Comparison of ENCODE assay signal across 17 cellular contexts in the genomic region with DNA sequence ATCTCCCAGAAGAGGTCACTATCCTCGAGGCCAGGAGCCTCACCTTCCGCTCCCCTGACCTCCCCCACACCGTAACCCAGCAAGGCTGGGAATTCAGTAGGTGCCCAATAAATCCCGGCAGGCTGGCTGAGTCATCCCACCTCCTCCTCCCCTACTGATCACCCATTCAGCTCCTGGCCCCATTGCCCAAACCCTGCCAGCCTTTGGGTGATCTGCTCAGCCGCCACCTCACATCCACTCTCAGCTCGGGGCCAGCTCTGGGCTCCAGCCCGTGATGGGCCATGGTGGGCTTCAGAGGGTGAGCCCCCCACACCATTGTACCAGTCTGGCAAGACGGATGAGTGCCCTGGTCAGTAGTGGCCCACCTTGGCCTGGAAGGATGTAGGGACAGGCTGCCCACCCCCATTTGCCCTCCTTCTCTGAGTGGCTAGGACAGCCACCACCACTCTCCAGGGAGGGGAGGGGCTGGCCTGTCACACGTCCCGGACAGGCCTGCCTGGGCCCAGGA. TPM values are rescaled to one million over a fixed set of nuclear protein-coding genes. Genes with fewer than 3 reads are reported as not detected.
DNase-seq lines count a peak whose midpoint lies in the region; ATAC-seq and TF ChIP-seq lines count a peak whose summit lies in the region.
"Had no signal": no experiment of that assay in that cellular context is flagged by ENCODE, and none has a peak within 500 bp of the region (broad histone marks: within the 10 kb centered on the region; RNA-seq: fewer than 3 reads in every experiment).

No MANE protein-coding gene starts in this region.

- no peak overlapping the region for H3K4me3 Mint-ChIP-seq in chondrocyte (ENCODE audit: unreplicated experiment)
- H3K4me3 Mint-ChIP-seq: CD4-positive, CD25-positive, alpha-beta regulatory T cell had no signal

- intact Hi-C loops in Right ventricle myocardium superior (cut with DNase I), result no loop called here
- intact Hi-C loops in left cardiac atrium (cut with DNase I), result no loop called here
- intact Hi-C loops in lower lobe of right lung (cut with DNase I), result no loop called here
- intact Hi-C loops in aorta (cut with DNase I), result no loop called here

- H3K4me3 ChIP-seq in lower lobe of right lung (no peak overlapping the region), aorta (ENCODE audit: low read length in 2 of 2) (no peak overlapping the region)
- H3K4me3 ChIP-seq: BLaER1 treated with 17β-estradiol and CSF1 and Interleukin-3, amounts not matched to agents 10 nM and 100 nM; GM23248 had no signal

- H3K4me1 ChIP-seq in lower lobe of right lung (no peaks in the 10 kb centered on the region), aorta (ENCODE audit: control insufficient read depth in 1 of 2, insufficient read depth in 2 of 2, low read length in 2 of 2) (no peaks in the 10 kb centered on the region)

- peak; percentile 18 for DNase-seq in Right ventricle myocardium superior
- DNase-seq in left cardiac atrium, result no peak
- DNase-seq in chondrocyte (ENCODE audit: low spot score), result peak; percentile 63
- peak; percentile 26 for DNase-seq in lower lobe of right lung
- peak; percentile 38 to 39 for DNase-seq in aorta
- DNase-seq in ureter (ENCODE audit: low spot score), result no peak
- no peak for DNase-seq in GM20000 (ENCODE audit: low spot score)
- DNase-seq in HuH-7.5 (ENCODE audit: low spot score), result no peak
- DNase-seq: ACHN; CD4-positive, CD25-positive, alpha-beta regulatory T cell; DMS 273 treated with DMSO at 0.1 percent for 48 hours; GM23248; H7 had no signal

- no peaks in the 10 kb centered on the region for H3K4me1 Mint-ChIP-seq in chondrocyte (ENCODE audit: low read depth)

- TF ChIP-seq CTCF in chondrocyte (IDR thresholded peaks at IDR 0.05) (no peak), lower lobe of right lung (IDR thresholded peaks at IDR 0.05) (no peak), GM20000 (IDR thresholded peaks at IDR 0.05; ENCODE audit: extremely low read depth, missing control alignments) (no peak)

- ATAC-seq in Right ventricle myocardium superior (ENCODE audit: poor library complexity) (no peak), left cardiac atrium (no peak), lower lobe of right lung (no peak), aorta (ENCODE audit: low FRiP score) (no peak)

- no peak overlapping the region for H3K27ac Mint-ChIP-seq in chondrocyte (ENCODE audit: unreplicated experiment)
- H3K27ac Mint-ChIP-seq: CD4-positive, CD25-positive, alpha-beta regulatory T cell had no signal

- WGBS in aorta, 2 donors, result 70 to 72% methylated on average over 10 of the region's 10 CpGs

- H3K36me3 ChIP-seq in lower lobe of right lung, result no peaks in the 10 kb centered on the region
- H3K36me3 ChIP-seq in aorta (ENCODE audit: control insufficient read depth in 1 of 2, insufficient read depth in 2 of 2, low read length in 1 of 2), result no peaks in the 10 kb centered on the region
- H3K36me3 ChIP-seq: BLaER1 treated with 17β-estradiol and CSF1 and Interleukin-3, amounts not matched to agents 10 nM and 100 nM had no signal

- peaks cover 3% of the 10 kb centered on the region for H3K9me3 Mint-ChIP-seq in chondrocyte (ENCODE audit: low read depth)

- H3K36me3 Mint-ChIP-seq in chondrocyte (ENCODE audit: low read depth), result peaks cover 2% of the 10 kb centered on the region
- H3K36me3 Mint-ChIP-seq: CD4-positive, CD25-positive, alpha-beta regulatory T cell had no signal

- peaks cover 39% of the 10 kb centered on the region for H3K27me3 Mint-ChIP-seq in chondrocyte (ENCODE audit: low read depth)

- H3K9me3 ChIP-seq in lower lobe of right lung (no peaks in the 10 kb centered on the region), aorta (ENCODE audit: control insufficient read depth, low read length) (no peaks in the 10 kb centered on the region)
- H3K9me3 ChIP-seq: BLaER1 treated with 17β-estradiol and CSF1 and Interleukin-3, amounts not matched to agents 10 nM and 100 nM had no signal

- H3K27ac ChIP-seq in lower lobe of right lung (no peak overlapping the region), aorta (ENCODE audit: low read depth in 1 of 2, low read length in 2 of 2) (no peak overlapping the region)
- H3K27ac ChIP-seq: BLaER1 treated with 17β-estradiol and CSF1 and Interleukin-3, amounts not matched to agents 10 nM and 100 nM; GM23248 had no signal

- no peaks in the 10 kb centered on the region for H3K27me3 ChIP-seq in lower lobe of right lung (ENCODE audit: low read depth)
- no peaks in the 10 kb centered on the region for H3K27me3 ChIP-seq in aorta (ENCODE audit: control insufficient read depth in 1 of 2, insufficient read depth in 2 of 2, low read length in 1 of 2)
- H3K27me3 ChIP-seq: BLaER1 treated with 17β-estradiol and CSF1 and Interleukin-3, amounts not matched to agents 10 nM and 100 nM had no signal

RNA-seq across cellular contexts. Expression of a gene that starts 8.2 kb away (rescaled TPM):
- total RNA-seq in Right ventricle myocardium superior (not detected), left cardiac atrium (not detected), chondrocyte (not detected in 3 replicates), lower lobe of right lung (not detected), aorta (not detected), ureter (0.60 TPM)
- under 1 TPM in 1 of 2 donors, not detected in 1; 0.25 TPM for polyA plus RNA-seq in aorta
- total RNA-seq: A172, GM23248, H7 had no signal
- polyA plus RNA-seq: CD4-positive, CD25-positive, alpha-beta regulatory T cell; GM23248 had no signal

RNA-seq across cellular contexts. Expression of a gene that starts 8.7 kb away (rescaled TPM):
- total RNA-seq in Right ventricle myocardium superior (33.4 TPM), left cardiac atrium (10 to 100 TPM; 33.5 to 39.7 TPM), chondrocyte (0.41 TPM in 1 of 3 replicates, not detected in the others), lower lobe of right lung (51.0 TPM), aorta (10 to 100 TPM in 1 of 2 donors, 1 to 10 TPM in 1; 6.2 to 11.5 TPM), ureter (63.0 TPM)
- polyA plus RNA-seq in aorta, result 1 to 10 TPM in 1 of 2 donors, under 1 TPM in 1; 0.67 to 5.4 TPM
- total RNA-seq: Daoy, GM23248, HT1080 had no signal
- polyA plus RNA-seq: GM23248 had no signal

RNA-seq across cellular contexts. Expression of a gene that starts 35.5 kb away (rescaled TPM):
- total RNA-seq in Right ventricle myocardium superior (36.2 TPM), left cardiac atrium (10 to 100 TPM; 34.9 to 45.7 TPM), chondrocyte (44.1 to 55.2 TPM (median 52.2 TPM) in 3 replicates), lower lobe of right lung (38.8 TPM), aorta (10 to 100 TPM; 35.2 to 44.3 TPM), ureter (41.6 TPM)
- polyA plus RNA-seq in aorta, result 10 to 100 TPM; 42.9 to 64.4 TPM

RNA-seq across cellular contexts. Expression of a gene that starts 59.0 kb away (rescaled TPM):
- total RNA-seq in Right ventricle myocardium superior, result 457 TPM
- total RNA-seq in left cardiac atrium, result 100 to 1,000 TPM; 699 to 773 TPM
- 403 to 442 TPM (median 441 TPM) in 3 replicates for total RNA-seq in chondrocyte
- total RNA-seq in lower lobe of right lung, result 850 TPM
- 100 to 1,000 TPM; 538 to 620 TPM for total RNA-seq in aorta
- 100 to 1,000 TPM; 363 to 784 TPM for polyA plus RNA-seq in aorta
- 831 TPM for total RNA-seq in ureter

Comparison
In these comparisons a context has a peak if more than half of its experiments do, and no peak if none do; other contexts are left out.
1. DNase-seq: peak in Right ventricle myocardium superior (single experiment), chondrocyte (single experiment), lower lobe of right lung (single experiment) and aorta (2 of 2); none in left cardiac atrium (single experiment), ureter (single experiment), GM20000 (single experiment) and HuH-7.5 (single experiment).